ENCODE assay signal across 17 cellular contexts in the genomic region with DNA sequence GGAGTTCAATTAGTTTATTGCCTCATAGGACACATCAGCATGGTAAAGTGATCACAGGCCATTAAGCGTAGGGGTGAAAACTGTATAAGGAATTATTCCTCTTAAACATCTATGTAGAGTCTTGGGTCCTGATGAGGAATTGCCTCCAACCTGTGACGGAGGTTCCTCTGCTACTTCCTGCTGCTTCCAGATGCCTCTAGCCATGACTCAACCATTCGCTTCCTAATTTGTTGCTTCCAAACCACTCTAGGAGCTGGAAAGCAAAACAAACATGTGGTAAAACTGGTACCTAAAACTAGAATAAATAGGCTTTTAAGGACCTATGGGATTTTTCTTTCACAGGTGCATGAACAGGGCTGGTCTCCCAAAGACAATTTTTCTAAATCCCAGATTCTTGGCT.
DNase-seq lines count a peak whose midpoint lies in the region; ATAC-seq and TF ChIP-seq lines count a peak whose summit lies in the region.
"Had no signal": no experiment of that assay in that cellular context is flagged by ENCODE, and none has a peak within 500 bp of the region (broad histone marks: within the 10 kb centered on the region; RNA-seq: fewer than 3 reads in every experiment).

No MANE protein-coding gene starts in this region.

- H3K36me3 Mint-ChIP-seq in GM23338 (ENCODE audit: low read depth), result no peaks in the 10 kb centered on the region; the same call in 2 of the 3 replicates
- no peaks in the 10 kb centered on the region for H3K36me3 Mint-ChIP-seq in T-helper 17 cell (ENCODE audit: low read depth)

- no peaks in the 10 kb centered on the region for H4K20me1 ChIP-seq in GM23338 (replicated peaks; ENCODE audit: insufficient read depth)
- H4K20me1 ChIP-seq: BLaER1 treated with 17β-estradiol and CSF1 and Interleukin-3, amounts not matched to agents 10 nM and 100 nM had no signal

- no peak for ATAC-seq in GM23338
- no peak for ATAC-seq in T-helper 17 cell
- ATAC-seq in sciatic nerve, result peak; percentile 41
- no peak for ATAC-seq in GM19023 (IDR thresholded peaks at IDR 0.05; ENCODE audit: unreplicated experiment)

- H3K27me3 ChIP-seq in GM23338 (ENCODE audit: insufficient read depth), result no peaks in the 10 kb centered on the region
- H3K27me3 ChIP-seq: BLaER1 treated with 17β-estradiol and CSF1 and Interleukin-3, amounts not matched to agents 10 nM and 100 nM; tibial artery had no signal

- no peaks in the 10 kb centered on the region for H3K79me2 ChIP-seq in GM23338 (replicated peaks; ENCODE audit: insufficient read depth)

- H3K4me1 ChIP-seq in GM23338 (ENCODE audit: insufficient read depth), result peaks cover 12% of the 10 kb centered on the region; the same call in 1 of the 2 replicates

- H3K4me3 Mint-ChIP-seq in GM23338 (no peak overlapping the region), T-helper 17 cell (no peak overlapping the region)
- H3K4me3 Mint-ChIP-seq: activated CD4-positive, alpha-beta memory T cell treated with anti-CD3 and anti-CD28 coated beads, Interleukin-2, amount 10 ng/mL, durations not matched to agents 7 days and 5 days had no signal

- no peak for TF ChIP-seq CTCF in GM23338 (conservative IDR thresholded peaks at IDR 0.05; ENCODE audit: low read depth in 2 of 2)
- TF ChIP-seq CTCF in fibroblast of mammary gland (conservative IDR thresholded peaks at IDR 0.05; ENCODE audit: control insufficient read depth, insufficient read depth, low read depth, low read length), result no peak

- H3K9me3 Mint-ChIP-seq in GM23338, result peaks cover 7% of the 10 kb centered on the region; the same call in 1 of the 3 replicates

- no peak overlapping the region for H3K27ac ChIP-seq in GM23338 (ENCODE audit: low read depth)
- H3K27ac ChIP-seq: BLaER1 treated with 17β-estradiol and CSF1 and Interleukin-3, amounts not matched to agents 10 nM and 100 nM; HL-60; tibial artery had no signal

- H3K36me3 ChIP-seq in GM23338 (ENCODE audit: insufficient read depth), result no peaks in the 10 kb centered on the region
- H3K36me3 ChIP-seq: tibial artery had no signal

- H3K4me3 ChIP-seq in GM23338 (no peak overlapping the region), fibroblast of mammary gland (ENCODE audit: control insufficient read depth, low read depth, low read length) (no peak overlapping the region)
- H3K4me3 ChIP-seq: BLaER1 treated with 17β-estradiol and CSF1 and Interleukin-3, amounts not matched to agents 10 nM and 100 nM; tibial artery had no signal

- no peaks in the 10 kb centered on the region for H3K9me3 ChIP-seq in T-helper 17 cell (ENCODE audit: control insufficient read depth, low read length, poor library complexity, severe bottlenecking)
- H3K9me3 ChIP-seq: tibial artery had no signal

- H3K27ac Mint-ChIP-seq in GM23338 (no peak overlapping the region), T-helper 17 cell (peak overlapping the region; percentile 3)
- H3K27ac Mint-ChIP-seq: activated CD4-positive, alpha-beta memory T cell treated with anti-CD3 and anti-CD28 coated beads, Interleukin-2, amount 10 ng/mL, durations not matched to agents 7 days and 5 days had no signal

- no peak overlapping the region for H3K4me2 ChIP-seq in GM23338
- H3K4me2 ChIP-seq: SK-N-SH had no signal

- intact Hi-C loops in sciatic nerve (cut with DNase I) (no loop called here), posterior cingulate gyrus (cut with DNase I) (no loop called here)

- H2AFZ ChIP-seq in GM23338, result no peak overlapping the region

- H3K27me3 Mint-ChIP-seq in GM23338 (ENCODE audit: insufficient read depth, low read depth, poor library complexity) (no peaks in the 10 kb centered on the region), T-helper 17 cell (no peaks in the 10 kb centered on the region)
- H3K27me3 Mint-ChIP-seq: activated CD4-positive, alpha-beta memory T cell treated with anti-CD3 and anti-CD28 coated beads, Interleukin-2, amount 10 ng/mL, durations not matched to agents 7 days and 5 days had no signal

- no peaks in the 10 kb centered on the region for H3K9me2 ChIP-seq in GM23338 (ENCODE audit: insufficient read depth)
- H3K9me2 ChIP-seq: SK-N-SH had no signal

- peaks cover 19% of the 10 kb centered on the region for H3K4me1 Mint-ChIP-seq in GM23338
- H3K4me1 Mint-ChIP-seq in T-helper 17 cell, result peaks cover 25% of the 10 kb centered on the region

- DNase-seq in GM23338 (ENCODE audit: low spot score) (no peak), T-helper 17 cell (no peak), fibroblast of mammary gland (ENCODE audit: low read depth) (peak; percentile 16), sciatic nerve (ENCODE audit: low spot score) (no peak), hepatic stellate cell (ENCODE audit: low spot score) (no peak), posterior cingulate gyrus (no peak)
- DNase-seq in activated CD4-positive, alpha-beta T cell treated with anti-CD3 and anti-CD28 coated beads for 48 hours, result no peak
- DNase-seq: activated CD4-positive, alpha-beta memory T cell treated with anti-CD3 and anti-CD28 coated beads, Interleukin-2, amount 10 ng/mL, durations not matched to agents 7 days and 5 days; GDM1; NCI-H1436; occipital lobe; OCI-M1; SK-N-SH; tibial artery had no signal

- no peaks in the 10 kb centered on the region for H3F3A ChIP-seq in GM23338 (replicated peaks; ENCODE audit: low read depth)

TF ChIP-seq in GM23338, 12 proteins besides CTCF, POLR2A, EP300 and RAD21:
- no peak for TF ChIP-seq CREB1 (CRISPR knock-in tag; IDR thresholded peaks at IDR 0.05; ENCODE audit: low read depth)
- TF ChIP-seq JUNB (IDR thresholded peaks at IDR 0.05; ENCODE audit: unreplicated experiment), result no peak
- TF ChIP-seq EZH2phosphoT487 (IDR thresholded peaks at IDR 0.05; ENCODE audit: unreplicated experiment), result no peak
- no peak for TF ChIP-seq ZNF331 (CRISPR knock-in tag; IDR thresholded peaks at IDR 0.05; ENCODE audit: low read depth)
- no peak for TF ChIP-seq EZH2 (IDR thresholded peaks at IDR 0.05; ENCODE audit: low read depth, unreplicated experiment)
- TF ChIP-seq, protein P1, sequence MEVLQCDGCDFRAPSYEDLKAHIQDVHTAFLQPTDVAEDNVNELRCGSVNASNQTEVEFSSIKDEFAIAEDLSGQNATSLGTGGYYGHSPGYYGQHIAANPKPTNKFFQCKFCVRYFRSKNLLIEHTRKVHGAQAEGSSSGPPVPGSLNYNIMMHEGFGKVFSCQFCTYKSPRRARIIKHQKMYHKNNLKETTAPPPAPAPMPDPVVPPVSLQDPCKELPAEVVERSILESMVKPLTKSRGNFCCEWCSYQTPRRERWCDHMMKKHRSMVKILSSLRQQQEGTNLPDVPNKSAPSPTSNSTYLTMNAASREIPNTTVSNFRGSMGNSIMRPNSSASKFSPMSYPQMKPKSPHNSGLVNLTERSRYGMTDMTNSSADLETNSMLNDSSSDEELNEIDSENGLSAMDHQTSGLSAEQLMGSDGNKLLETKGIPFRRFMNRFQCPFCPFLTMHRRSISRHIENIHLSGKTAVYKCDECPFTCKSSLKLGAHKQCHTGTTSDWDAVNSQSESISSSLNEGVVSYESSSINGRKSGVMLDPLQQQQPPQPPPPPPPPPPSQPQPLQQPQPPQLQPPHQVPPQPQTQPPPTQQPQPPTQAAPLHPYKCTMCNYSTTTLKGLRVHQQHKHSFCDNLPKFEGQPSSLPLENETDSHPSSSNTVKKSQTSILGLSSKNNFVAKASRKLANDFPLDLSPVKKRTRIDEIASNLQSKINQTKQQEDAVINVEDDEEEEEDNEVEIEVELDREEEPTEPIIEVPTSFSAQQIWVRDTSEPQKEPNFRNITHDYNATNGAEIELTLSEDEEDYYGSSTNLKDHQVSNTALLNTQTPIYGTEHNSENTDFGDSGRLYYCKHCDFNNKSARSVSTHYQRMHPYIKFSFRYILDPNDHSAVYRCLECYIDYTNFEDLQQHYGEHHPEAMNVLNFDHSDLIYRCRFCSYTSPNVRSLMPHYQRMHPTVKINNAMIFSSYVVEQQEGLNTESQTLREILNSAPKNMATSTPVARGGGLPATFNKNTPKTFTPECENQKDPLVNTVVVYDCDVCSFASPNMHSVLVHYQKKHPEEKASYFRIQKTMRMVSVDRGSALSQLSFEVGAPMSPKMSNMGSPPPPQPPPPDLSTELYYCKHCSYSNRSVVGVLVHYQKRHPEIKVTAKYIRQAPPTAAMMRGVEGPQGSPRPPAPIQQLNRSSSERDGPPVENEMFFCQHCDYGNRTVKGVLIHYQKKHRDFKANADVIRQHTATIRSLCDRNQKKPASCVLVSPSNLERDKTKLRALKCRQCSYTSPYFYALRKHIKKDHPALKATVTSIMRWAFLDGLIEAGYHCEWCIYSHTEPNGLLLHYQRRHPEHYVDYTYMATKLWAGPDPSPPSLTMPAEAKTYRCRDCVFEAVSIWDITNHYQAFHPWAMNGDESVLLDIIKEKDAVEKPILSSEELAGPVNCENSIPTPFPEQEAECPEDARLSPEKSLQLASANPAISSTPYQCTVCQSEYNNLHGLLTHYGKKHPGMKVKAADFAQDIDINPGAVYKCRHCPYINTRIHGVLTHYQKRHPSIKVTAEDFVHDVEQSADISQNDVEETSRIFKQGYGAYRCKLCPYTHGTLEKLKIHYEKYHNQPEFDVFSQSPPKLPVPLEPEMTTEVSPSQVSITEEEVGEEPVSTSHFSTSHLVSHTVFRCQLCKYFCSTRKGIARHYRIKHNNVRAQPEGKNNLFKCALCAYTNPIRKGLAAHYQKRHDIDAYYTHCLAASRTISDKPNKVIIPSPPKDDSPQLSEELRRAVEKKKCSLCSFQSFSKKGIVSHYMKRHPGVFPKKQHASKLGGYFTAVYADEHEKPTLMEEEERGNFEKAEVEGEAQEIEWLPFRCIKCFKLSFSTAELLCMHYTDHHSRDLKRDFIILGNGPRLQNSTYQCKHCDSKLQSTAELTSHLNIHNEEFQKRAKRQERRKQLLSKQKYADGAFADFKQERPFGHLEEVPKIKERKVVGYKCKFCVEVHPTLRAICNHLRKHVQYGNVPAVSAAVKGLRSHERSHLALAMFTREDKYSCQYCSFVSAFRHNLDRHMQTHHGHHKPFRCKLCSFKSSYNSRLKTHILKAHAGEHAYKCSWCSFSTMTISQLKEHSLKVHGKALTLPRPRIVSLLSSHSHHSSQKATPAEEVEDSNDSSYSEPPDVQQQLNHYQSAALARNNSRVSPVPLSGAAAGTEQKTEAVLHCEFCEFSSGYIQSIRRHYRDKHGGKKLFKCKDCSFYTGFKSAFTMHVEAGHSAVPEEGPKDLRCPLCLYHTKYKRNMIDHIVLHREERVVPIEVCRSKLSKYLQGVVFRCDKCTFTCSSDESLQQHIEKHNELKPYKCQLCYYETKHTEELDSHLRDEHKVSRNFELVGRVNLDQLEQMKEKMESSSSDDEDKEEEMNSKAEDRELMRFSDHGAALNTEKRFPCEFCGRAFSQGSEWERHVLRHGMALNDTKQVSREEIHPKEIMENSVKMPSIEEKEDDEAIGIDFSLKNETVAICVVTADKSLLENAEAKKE (CRISPR knock-in tag; IDR thresholded peaks at IDR 0.05), result peak; percentile 22; the same call in 1 of the 2 replicates
- TF ChIP-seq NANOG (IDR thresholded peaks at IDR 0.05; ENCODE audit: borderline replicate concordance), result no peak
- TF ChIP-seq POLR2AphosphoS5 (IDR thresholded peaks at IDR 0.05; ENCODE audit: low read depth), result no peak
